Comparison of ENCODE assay signal across 9 cellular contexts in genomic region chr1:200895801-200896570, GRCh38. TPM values are rescaled to one million over a fixed set of nuclear protein-coding genes. Genes with fewer than 3 reads are reported as not detected.
DNase-seq lines count a peak whose midpoint lies in the region; ATAC-seq and TF ChIP-seq lines count a peak whose summit lies in the region.
"Had no signal": no experiment of that assay in that cellular context is flagged by ENCODE, and none has a peak within 500 bp of the region (broad histone marks: within the 10 kb centered on the region; RNA-seq: fewer than 3 reads in every experiment).

No MANE protein-coding gene starts in this region.

- H3K4me1 ChIP-seq in endodermal cell (ENCODE audit: control insufficient read depth, insufficient read depth, low read length) (peaks cover 44% of the 10 kb centered on the region), heart right ventricle (peaks cover 4 to 16% (median 10%) of the 10 kb centered on the region in 9 donors)

- H3K27me3 ChIP-seq in endodermal cell (ENCODE audit: control insufficient read depth, insufficient read depth, low read length, poor library complexity, severe bottlenecking) (no peaks in the 10 kb centered on the region), heart right ventricle (peaks cover 0 to 32% (median 22%) of the 10 kb centered on the region in 7 donors)

- TF ChIP-seq CTCF in endodermal cell (conservative IDR thresholded peaks at IDR 0.05) (no peak), heart right ventricle (IDR thresholded peaks at IDR 0.05) (no peak)

- H3K27me3 Mint-ChIP-seq in endodermal cell (ENCODE audit: insufficient read depth): no peaks in the 10 kb centered on the region

- H3K9me3 ChIP-seq in endodermal cell (ENCODE audit: control insufficient read depth, low read length) (no peaks in the 10 kb centered on the region), heart right ventricle (no peaks in the 10 kb centered on the region)

- H3K9ac ChIP-seq in endodermal cell (ENCODE audit: extremely low read depth, low read length, poor library complexity, severe bottlenecking): peak overlapping the region; percentile 3

- H3K9me3 Mint-ChIP-seq in endodermal cell: no peaks in the 10 kb centered on the region

- H3K36me3 Mint-ChIP-seq in endodermal cell (ENCODE audit: low read depth): peaks cover 29% of the 10 kb centered on the region

- peak overlapping the region; percentile 65 for H3K4me3 ChIP-seq in endodermal cell (ENCODE audit: low read length)
- H3K4me3 ChIP-seq in skin epidermis: peak overlapping the region; percentile 32 to 56 (median 50)
- H3K4me3 ChIP-seq in heart right ventricle: no peak overlapping the region

- H3K27ac ChIP-seq in endodermal cell (ENCODE audit: low read depth, low read length) (no peak overlapping the region), skin epidermis (peak overlapping the region in 20 of 21 experiments; percentile 70 to 94 (median 88)), heart right ventricle (no peak overlapping the region)

- DNase-seq in endodermal cell (no peak), NCI-H146 (lab: John Stamatoyannopoulos, UW) (no peak), middle frontal gyrus (ENCODE audit: extremely low spot score, low spot score) (no peak), heart right ventricle (no peak)
- DNase-seq: dermis blood vessel endothelial cell had no signal

- peaks cover 9% of the 10 kb centered on the region for H3K36me3 ChIP-seq in endodermal cell (ENCODE audit: control insufficient read depth, insufficient read depth, low read length)
- H3K36me3 ChIP-seq in heart right ventricle: no peaks in the 10 kb centered on the region

- intact Hi-C loops in heart right ventricle (cut with DNase I): no loop called here

- WGBS in endodermal cell (ENCODE audit: insufficient coverage in 1 of 2, insufficient read length in 1 of 2), 2 experiments: 87% methylated on average over 4 to 9 of the region's 9 CpGs
- 88 to 89% methylated on average over 9 of the region's 9 CpGs for WGBS in heart right ventricle, 2 donors

- H3K4me3 Mint-ChIP-seq in endodermal cell: peak overlapping the region; percentile 93

- peaks cover 52% of the 10 kb centered on the region for H3K4me1 Mint-ChIP-seq in endodermal cell

- H3K27ac Mint-ChIP-seq in endodermal cell: peak overlapping the region; percentile 90

- ATAC-seq in GM19438 (IDR thresholded peaks at IDR 0.05; ENCODE audit: low read depth, unreplicated experiment) (peak; percentile 59), HG03571 (IDR thresholded peaks at IDR 0.05; ENCODE audit: unreplicated experiment) (peak; percentile 64), GM21515 (IDR thresholded peaks at IDR 0.05; ENCODE audit: unreplicated experiment) (no peak), heart right ventricle (no peak)

RNA-seq across cellular contexts. Expression of gene INAVA, which starts 1.3 kb away (rescaled TPM):
- total RNA-seq in endodermal cell (10 to 100 TPM; 59.5 to 61.5 TPM), heart right ventricle (under 1 TPM in 3 of 10 donors, not detected in 7; 0.08 to 0.21 (median 0.11) TPM)
- polyA plus RNA-seq in endodermal cell (2013, experiment 1 of 2): 27.8 TPM
- polyA plus RNA-seq in endodermal cell (2013, experiment 2 of 2): 26.1 TPM
- polyA plus RNA-seq in heart right ventricle: under 1 TPM; 0.01 to 0.29 TPM

RNA-seq across cellular contexts. Expression of gene GPR25, which starts 23.2 kb away (rescaled TPM):
- total RNA-seq in endodermal cell (not detected), heart right ventricle (not detected)
- not detected for polyA plus RNA-seq in endodermal cell (2013, experiment 1 of 2)
- polyA plus RNA-seq in endodermal cell (2013, experiment 2 of 2): not detected
- not detected for polyA plus RNA-seq in heart right ventricle
- total RNA-seq: dermis blood vessel endothelial cell had no signal

Comparison
In these comparisons a context has a peak if more than half of its experiments do, and no peak if none do; other contexts are left out.
1. ATAC-seq: peak in GM19438 (single experiment) and HG03571 (single experiment); none in GM21515 (single experiment) and heart right ventricle (0 of 8).
2. H3K27ac ChIP-seq: peak in skin epidermis (20 of 21); none in endodermal cell (single experiment) and heart right ventricle (0 of 10).
3. H3K4me3 ChIP-seq: peak in endodermal cell (single experiment) and skin epidermis (7 of 7); none in heart right ventricle (0 of 10).
4. RNA of gene INAVA, which starts 1.3 kb away (total RNA-seq): 59.5 to 61.5 TPM in endodermal cell; 0.08 to 0.21 TPM in heart right ventricle; every median in the first group is over 10 times any median in the second.